15 cellular contexts compared by ENCODE assay signal in the genomic region with DNA sequence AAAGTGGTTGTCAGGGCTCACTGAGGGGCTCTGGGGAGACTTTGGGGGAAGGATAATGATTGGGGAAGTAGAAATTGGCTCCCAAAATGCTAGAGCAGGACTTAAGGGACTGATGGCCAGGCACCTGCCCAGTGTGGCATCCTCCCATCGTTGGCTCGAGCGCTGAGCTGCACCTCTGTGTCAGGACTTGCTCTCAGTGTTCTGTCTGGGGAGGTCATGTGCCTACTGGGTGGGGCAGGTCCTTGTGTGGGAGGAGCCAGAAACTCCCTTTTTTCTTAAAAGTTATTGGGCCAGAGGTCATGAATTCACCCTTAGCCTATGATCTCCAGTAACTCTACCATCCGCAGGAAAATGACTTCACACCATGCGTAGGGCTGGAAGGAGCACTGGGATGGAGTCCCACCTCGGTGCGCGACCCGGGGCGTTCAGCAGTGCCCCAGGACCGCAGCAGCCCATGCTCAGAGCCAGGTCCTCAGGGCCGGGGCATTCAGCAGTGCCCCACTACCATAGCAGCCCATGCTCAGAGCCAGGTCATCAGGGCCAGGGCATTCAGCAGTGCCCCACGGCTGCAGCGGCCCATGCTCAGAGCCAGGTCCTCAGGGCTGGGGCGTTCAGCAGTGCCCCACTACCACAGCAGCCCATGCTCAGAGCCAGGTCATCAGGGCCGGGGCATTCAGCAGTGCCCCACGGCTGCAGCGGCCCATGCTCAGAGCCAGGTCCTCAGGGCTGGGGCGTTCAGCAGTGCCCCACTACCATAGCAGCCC.
A peak's percentile ranks its signal among the peaks of the same experiment; 100 is the strongest.
DNase-seq lines count a peak whose midpoint lies in the region; ATAC-seq and TF ChIP-seq lines count a peak whose summit lies in the region.
"Had no signal": no experiment of that assay in that cellular context is flagged by ENCODE, and none has a peak within 500 bp of the region (broad histone marks: within the 10 kb centered on the region; RNA-seq: fewer than 3 reads in every experiment).

No MANE protein-coding gene starts in this region.

- no peak overlapping the region for H3K4me3 ChIP-seq in upper lobe of right lung

- H3K27ac ChIP-seq in upper lobe of right lung = no peak overlapping the region

- no peaks in the 10 kb centered on the region for H3K36me3 ChIP-seq in upper lobe of right lung

- intact Hi-C loops in upper lobe of right lung (cut with DNase I) = no loop called here

- no peak overlapping the region for H3K27ac Mint-ChIP-seq in activated naive CD8-positive, alpha-beta T cell treated with anti-CD3 and anti-CD28 coated beads, Interleukin-2, amount 10 ng/mL, durations not matched to agents 7 days and 5 days
- H3K27ac Mint-ChIP-seq in activated naive CD8-positive, alpha-beta T cell treated with anti-CD3 and anti-CD28 coated beads, Interleukin-2, amount 50 U/mL, for 24 hours = no peak overlapping the region
- H3K27ac Mint-ChIP-seq in chondrocyte (ENCODE audit: unreplicated experiment) = no peak overlapping the region
- H3K27ac Mint-ChIP-seq: IgD-negative memory B cell had no signal

- peaks cover 15% of the 10 kb centered on the region for H3K9me3 Mint-ChIP-seq in activated naive CD8-positive, alpha-beta T cell treated with anti-CD3 and anti-CD28 coated beads, Interleukin-2, amount 10 ng/mL, durations not matched to agents 7 days and 5 days
- peaks cover 25% of the 10 kb centered on the region for H3K9me3 Mint-ChIP-seq in activated naive CD8-positive, alpha-beta T cell treated with anti-CD3 and anti-CD28 coated beads, Interleukin-2, amount 50 U/mL, for 24 hours
- peaks cover 7% of the 10 kb centered on the region for H3K9me3 Mint-ChIP-seq in chondrocyte (ENCODE audit: low read depth)

- H3K27me3 Mint-ChIP-seq in activated naive CD8-positive, alpha-beta T cell treated with anti-CD3 and anti-CD28 coated beads, Interleukin-2, amount 10 ng/mL, durations not matched to agents 7 days and 5 days = no peaks in the 10 kb centered on the region
- H3K27me3 Mint-ChIP-seq in activated naive CD8-positive, alpha-beta T cell treated with anti-CD3 and anti-CD28 coated beads, Interleukin-2, amount 50 U/mL, for 24 hours = no peaks in the 10 kb centered on the region
- no peaks in the 10 kb centered on the region for H3K27me3 Mint-ChIP-seq in chondrocyte (ENCODE audit: low read depth)
- H3K27me3 Mint-ChIP-seq: IgD-negative memory B cell had no signal

- no peaks in the 10 kb centered on the region for H3K4me1 ChIP-seq in upper lobe of right lung
- H3K4me1 ChIP-seq: Caco-2 had no signal

- POLR2A ChIA-PET in activated naive CD8-positive, alpha-beta T cell treated with anti-CD3 and anti-CD28 coated beads, Interleukin-2, amount 10 ng/mL, durations not matched to agents 7 days and 5 days (lab: Charles Lee) = no interaction called here

- peak; percentile 6 for DNase-seq in activated naive CD8-positive, alpha-beta T cell treated with anti-CD3 and anti-CD28 coated beads, Interleukin-2, amount 10 ng/mL, durations not matched to agents 7 days and 5 days
- DNase-seq in activated naive CD8-positive, alpha-beta T cell treated with anti-CD3 and anti-CD28 coated beads, Interleukin-2, amount 50 U/mL, for 24 hours = no peak
- peak; percentile 62 for DNase-seq in chondrocyte (ENCODE audit: low spot score)
- DNase-seq in mucosa of gallbladder (ENCODE audit: low spot score) = peak; percentile 7
- DNase-seq in upper lobe of right lung = peak; percentile 20
- no peak for DNase-seq in NCI-H226
- no peak for DNase-seq in T-helper 1 cell
- DNase-seq: AML-193, HCEC 1CT, NCI-H1417, NCI-H2029, NCI-H2171 treated with DMSO at 0.1 percent for 48 hours, NCI-H510A treated with DMSO at 0.1 percent for 48 hours had no signal

- no peak overlapping the region for H3K4me3 Mint-ChIP-seq in activated naive CD8-positive, alpha-beta T cell treated with anti-CD3 and anti-CD28 coated beads, Interleukin-2, amount 10 ng/mL, durations not matched to agents 7 days and 5 days
- no peak overlapping the region for H3K4me3 Mint-ChIP-seq in activated naive CD8-positive, alpha-beta T cell treated with anti-CD3 and anti-CD28 coated beads, Interleukin-2, amount 50 U/mL, for 24 hours
- H3K4me3 Mint-ChIP-seq in chondrocyte (ENCODE audit: unreplicated experiment) = no peak overlapping the region
- H3K4me3 Mint-ChIP-seq: IgD-negative memory B cell had no signal

- no peak for ATAC-seq in activated naive CD8-positive, alpha-beta T cell treated with anti-CD3 and anti-CD28 coated beads, Interleukin-2, amount 10 ng/mL, durations not matched to agents 7 days and 5 days (ENCODE audit: low read depth)
- ATAC-seq in activated naive CD8-positive, alpha-beta T cell treated with anti-CD3 and anti-CD28 coated beads, Interleukin-2, amount 50 U/mL, for 24 hours = no peak
- peak; percentile 21 for ATAC-seq in upper lobe of right lung

- H3K27me3 ChIP-seq in upper lobe of right lung = no peaks in the 10 kb centered on the region

- no peaks in the 10 kb centered on the region for H3K9me3 ChIP-seq in upper lobe of right lung
- H3K9me3 ChIP-seq: Caco-2 had no signal

- peaks cover 4% of the 10 kb centered on the region for H3K36me3 Mint-ChIP-seq in activated naive CD8-positive, alpha-beta T cell treated with anti-CD3 and anti-CD28 coated beads, Interleukin-2, amount 10 ng/mL, durations not matched to agents 7 days and 5 days
- peaks cover 39% of the 10 kb centered on the region for H3K36me3 Mint-ChIP-seq in activated naive CD8-positive, alpha-beta T cell treated with anti-CD3 and anti-CD28 coated beads, Interleukin-2, amount 50 U/mL, for 24 hours (ENCODE audit: low read depth)
- peaks cover 2% of the 10 kb centered on the region for H3K36me3 Mint-ChIP-seq in chondrocyte (ENCODE audit: low read depth)

- H3K4me1 Mint-ChIP-seq in activated naive CD8-positive, alpha-beta T cell treated with anti-CD3 and anti-CD28 coated beads, Interleukin-2, amount 10 ng/mL, durations not matched to agents 7 days and 5 days = no peaks in the 10 kb centered on the region
- no peaks in the 10 kb centered on the region for H3K4me1 Mint-ChIP-seq in activated naive CD8-positive, alpha-beta T cell treated with anti-CD3 and anti-CD28 coated beads, Interleukin-2, amount 50 U/mL, for 24 hours
- H3K4me1 Mint-ChIP-seq in chondrocyte (ENCODE audit: low read depth) = no peaks in the 10 kb centered on the region

- TF ChIP-seq CTCF in chondrocyte (IDR thresholded peaks at IDR 0.05) (no peak), upper lobe of right lung (IDR thresholded peaks at IDR 0.05) (no peak)

Comparison
In these comparisons a context has a peak if more than half of its experiments do, and no peak if none do; other contexts are left out.
1. DNase-seq: peak in activated naive CD8-positive, alpha-beta T cell treated with anti-CD3 and anti-CD28 coated beads, Interleukin-2, amount 10 ng/mL, durations not matched to agents 7 days and 5 days (single experiment), chondrocyte (single experiment), mucosa of gallbladder (single experiment) and upper lobe of right lung (single experiment); none in activated naive CD8-positive, alpha-beta T cell treated with anti-CD3 and anti-CD28 coated beads, Interleukin-2, amount 50 U/mL, for 24 hours (single experiment), NCI-H226 (single experiment) and T-helper 1 cell (0 of 5).